ENCODE assay signal across 15 cellular contexts in the genomic region with DNA sequence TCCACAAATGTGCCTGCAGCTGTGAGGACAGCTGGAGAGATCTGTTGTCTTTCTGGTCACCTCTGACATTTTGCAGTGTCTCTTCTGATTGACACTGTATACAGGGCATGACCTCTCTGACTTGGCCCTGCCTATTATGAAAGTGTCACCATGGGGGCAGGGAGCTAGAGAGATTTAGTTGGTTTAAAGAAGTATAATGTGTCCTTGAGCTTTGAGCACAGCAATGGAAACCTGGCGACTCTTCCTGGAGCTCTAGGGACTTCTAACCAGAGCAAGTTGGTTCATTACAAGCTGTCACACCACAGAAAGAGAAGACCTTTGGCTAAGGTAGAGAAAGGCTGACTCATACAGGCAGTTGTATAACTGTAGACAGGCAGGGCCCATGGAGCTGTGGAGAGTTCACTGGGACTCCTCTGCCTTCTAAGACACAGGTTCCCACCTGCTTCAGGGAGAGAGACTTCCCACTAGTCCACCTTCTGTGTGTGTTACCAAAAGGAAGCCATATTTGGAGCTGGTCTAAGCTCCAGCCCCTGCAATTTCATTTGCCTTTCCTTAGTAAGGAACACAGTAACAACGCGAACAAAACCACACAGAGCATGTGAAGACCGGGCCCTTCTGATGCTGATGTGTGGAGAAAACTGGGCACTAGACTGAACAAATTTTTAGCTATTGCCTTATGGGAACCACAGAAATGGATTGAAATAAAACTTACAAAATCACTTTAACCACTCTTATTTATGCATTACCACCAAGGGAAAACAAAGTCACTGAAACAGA.
DNase-seq lines count a peak whose midpoint lies in the region; ATAC-seq and TF ChIP-seq lines count a peak whose summit lies in the region.
"Had no signal": no experiment of that assay in that cellular context is flagged by ENCODE, and none has a peak within 500 bp of the region (broad histone marks: within the 10 kb centered on the region; RNA-seq: fewer than 3 reads in every experiment).

No MANE protein-coding gene starts in this region.

- no peak overlapping the region for H3K4me3 ChIP-seq in skeletal muscle tissue (ENCODE audit: low read length in 3 of 3)
- H3K4me3 ChIP-seq: A549, upper lobe of right lung had no signal

- H3K4me1 ChIP-seq in foreskin keratinocyte (no peaks in the 10 kb centered on the region), skeletal muscle tissue (ENCODE audit: control insufficient read depth in 3 of 3, insufficient read depth in 3 of 3, low read length in 3 of 3) (peaks cover 28 to 30% (median 29%) of the 10 kb centered on the region in 3 donors)
- H3K4me1 ChIP-seq: upper lobe of right lung had no signal

- no peaks in the 10 kb centered on the region for H3K4me1 Mint-ChIP-seq in activated CD8-positive, alpha-beta memory T cell treated with anti-CD3 and anti-CD28 coated beads, Interleukin-2, amount 10 ng/mL, durations not matched to agents 7 days and 5 days
- H3K4me1 Mint-ChIP-seq: CD4-positive, alpha-beta memory T cell; central memory CD8-positive, alpha-beta T cell had no signal

- H3K9ac ChIP-seq in skeletal muscle tissue (ENCODE audit: low read depth in 1 of 3, low read length in 3 of 3), result peak overlapping the region in 1 of 3 donors; percentile 46

- no peaks in the 10 kb centered on the region for H3K9me3 ChIP-seq in skeletal muscle tissue (ENCODE audit: control insufficient read depth in 3 of 3, low read length in 3 of 3)
- H3K9me3 ChIP-seq: A549, upper lobe of right lung had no signal

- H3K4me3 Mint-ChIP-seq in activated CD8-positive, alpha-beta memory T cell treated with anti-CD3 and anti-CD28 coated beads, Interleukin-2, amount 10 ng/mL, durations not matched to agents 7 days and 5 days, result no peak overlapping the region
- H3K4me3 Mint-ChIP-seq: activated naive CD4-positive, alpha-beta T cell treated with anti-CD3 and anti-CD28 coated beads, Interleukin-2, amount 50 U/mL, for 24 hours; CD4-positive, alpha-beta memory T cell; central memory CD8-positive, alpha-beta T cell had no signal

- H3K27ac Mint-ChIP-seq in activated CD8-positive, alpha-beta memory T cell treated with anti-CD3 and anti-CD28 coated beads, Interleukin-2, amount 10 ng/mL, durations not matched to agents 7 days and 5 days, result no peak overlapping the region
- H3K27ac Mint-ChIP-seq: activated naive CD4-positive, alpha-beta T cell treated with anti-CD3 and anti-CD28 coated beads, Interleukin-2, amount 50 U/mL, for 24 hours; CD4-positive, alpha-beta memory T cell had no signal

- H3K27me3 Mint-ChIP-seq in activated CD8-positive, alpha-beta memory T cell treated with anti-CD3 and anti-CD28 coated beads, Interleukin-2, amount 10 ng/mL, durations not matched to agents 7 days and 5 days, result peaks cover 32% of the 10 kb centered on the region
- H3K27me3 Mint-ChIP-seq: activated naive CD4-positive, alpha-beta T cell treated with anti-CD3 and anti-CD28 coated beads, Interleukin-2, amount 50 U/mL, for 24 hours had no signal

- H3K27ac ChIP-seq in foreskin keratinocyte, result no peak overlapping the region
- H3K27ac ChIP-seq in skeletal muscle tissue (ENCODE audit: low read depth, low read length), result peak overlapping the region; percentile 86
- H3K27ac ChIP-seq: A549, upper lobe of right lung had no signal

- CTCF ChIA-PET in activated CD8-positive, alpha-beta memory T cell treated with anti-CD3 and anti-CD28 coated beads, Interleukin-2, amount 10 ng/mL, durations not matched to agents 7 days and 5 days (lab: Charles Lee), result interaction anchor here (1.3 kb wide), 1 partner anchor 16 kb away, joined by 4 read pairs; no protein-coding TSS in a partner anchor

- TF ChIP-seq CTCF in foreskin keratinocyte (conservative IDR thresholded peaks at IDR 0.05), result no peak

- ATAC-seq in activated CD8-positive, alpha-beta memory T cell treated with anti-CD3 and anti-CD28 coated beads, Interleukin-2, amount 10 ng/mL, durations not matched to agents 7 days and 5 days, result peak; percentile 27
- peak; percentile 29 for ATAC-seq in foreskin keratinocyte
- ATAC-seq in HG02938 (IDR thresholded peaks at IDR 0.05; ENCODE audit: unreplicated experiment), result no peak
- ATAC-seq in GM21515 (IDR thresholded peaks at IDR 0.05; ENCODE audit: unreplicated experiment), result no peak
- ATAC-seq: upper lobe of right lung had no signal

- H3K27me3 ChIP-seq in foreskin keratinocyte, result peaks cover 7% of the 10 kb centered on the region
- H3K27me3 ChIP-seq in skeletal muscle tissue (ENCODE audit: control insufficient read depth in 3 of 3, insufficient read depth in 3 of 3, low read length in 3 of 3), result no peaks in the 10 kb centered on the region
- H3K27me3 ChIP-seq: upper lobe of right lung had no signal

- no peaks in the 10 kb centered on the region for H3K36me3 ChIP-seq in skeletal muscle tissue (ENCODE audit: control insufficient read depth in 3 of 3, insufficient read depth in 3 of 3, low read length in 3 of 3)
- H3K36me3 ChIP-seq: upper lobe of right lung had no signal

- no peaks in the 10 kb centered on the region for H3K36me3 Mint-ChIP-seq in activated CD8-positive, alpha-beta memory T cell treated with anti-CD3 and anti-CD28 coated beads, Interleukin-2, amount 10 ng/mL, durations not matched to agents 7 days and 5 days
- H3K36me3 Mint-ChIP-seq: activated naive CD4-positive, alpha-beta T cell treated with anti-CD3 and anti-CD28 coated beads, Interleukin-2, amount 50 U/mL, for 24 hours; CD4-positive, alpha-beta memory T cell had no signal

- H3K9me3 Mint-ChIP-seq in activated CD8-positive, alpha-beta memory T cell treated with anti-CD3 and anti-CD28 coated beads, Interleukin-2, amount 10 ng/mL, durations not matched to agents 7 days and 5 days (ENCODE audit: low read depth), result no peaks in the 10 kb centered on the region
- H3K9me3 Mint-ChIP-seq: activated naive CD4-positive, alpha-beta T cell treated with anti-CD3 and anti-CD28 coated beads, Interleukin-2, amount 50 U/mL, for 24 hours; CD4-positive, alpha-beta memory T cell; central memory CD8-positive, alpha-beta T cell had no signal

- no peak for DNase-seq in activated CD8-positive, alpha-beta memory T cell treated with anti-CD3 and anti-CD28 coated beads, Interleukin-2, amount 10 ng/mL, durations not matched to agents 7 days and 5 days
- DNase-seq in activated CD8-positive, alpha-beta memory T cell treated with anti-CD3 and anti-CD28 coated beads, Interleukin-2, amount 50 U/mL, for 48 hours, result no peak
- peak; percentile 11 for DNase-seq in MV-4-11 (lab: John Stamatoyannopoulos, UW)
- DNase-seq in foreskin keratinocyte, result no peak
- no peak for DNase-seq in activated naive CD4-positive, alpha-beta T cell treated with Interleukin-2 at 50 U/mL for 16 hours
- DNase-seq: CD4-positive, alpha-beta memory T cell; GF-D8; islet precursor cell; upper lobe of right lung had no signal

Comparison
In these comparisons a context has a peak if more than half of its experiments do, and no peak if none do; other contexts are left out.
1. ATAC-seq: peak in activated CD8-positive, alpha-beta memory T cell treated with anti-CD3 and anti-CD28 coated beads, Interleukin-2, amount 10 ng/mL, durations not matched to agents 7 days and 5 days (single experiment) and foreskin keratinocyte (single experiment); none in HG02938 (single experiment) and GM21515 (single experiment).